Comparison of ENCODE assay signal across 1 cellular context in the genomic region with DNA sequence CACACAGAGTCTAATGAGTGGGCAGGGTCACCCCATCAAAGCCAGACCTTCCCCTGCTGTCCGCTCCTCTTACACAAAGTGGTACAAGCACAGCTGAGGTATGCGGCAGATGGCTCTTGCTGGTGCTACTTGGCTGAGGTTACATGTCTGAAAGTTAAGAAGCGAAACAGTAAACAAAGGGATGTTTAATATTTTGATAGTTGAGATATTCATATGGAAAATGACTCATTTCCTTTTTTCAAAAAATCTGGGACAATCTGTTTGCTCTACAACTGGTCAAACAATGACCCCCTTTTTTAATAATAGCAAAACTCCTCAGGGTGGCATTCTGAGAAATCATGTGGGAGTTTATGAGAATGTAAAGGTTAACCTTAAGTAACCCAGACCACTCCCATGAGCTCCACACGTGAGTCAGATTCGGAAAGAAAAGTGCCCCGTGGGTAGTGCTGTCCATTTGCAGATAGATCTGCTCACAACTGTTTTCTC.
TF ChIP-seq lines count a peak whose summit lies in the region.

No MANE protein-coding gene starts in this region.

TF ChIP-seq in IMR-90, 13 proteins besides CTCF, POLR2A, EP300 and RAD21:
- TF ChIP-seq MAZ (IDR thresholded peaks at IDR 0.05; ENCODE audit: borderline replicate concordance, low read depth, low read length) (no peak), BHLHE40 (IDR thresholded peaks at IDR 0.05; ENCODE audit: low read depth, low read length) (peak; percentile 52; the same call in 1 of the 2 replicates), FOS (IDR thresholded peaks at IDR 0.05; ENCODE audit: low read depth, low read length) (peak; percentile 11; the same call in 1 of the 2 replicates), RCOR1 (IDR thresholded peaks at IDR 0.05; ENCODE audit: insufficient replicate concordance, low read length) (no peak)
